In genomic region chr2:72827999-72828646, GRCh38 we compare ENCODE assay signal across 15 cellular contexts. TPM values are rescaled to one million over a fixed set of nuclear protein-coding genes. Genes with fewer than 3 reads are reported as not detected.
A peak's percentile ranks its signal among the peaks of the same experiment; 100 is the strongest.
DNase-seq lines count a peak whose midpoint lies in the region; ATAC-seq, FAIRE-seq and TF ChIP-seq lines count a peak whose summit lies in the region.
"Had no signal": no experiment of that assay in that cellular context is flagged by ENCODE, and none has a peak within 500 bp of the region (broad histone marks: within the 10 kb centered on the region; RNA-seq: fewer than 3 reads in every experiment).

No MANE protein-coding gene starts in this region.

- TF ChIP-seq EP300 in ovary (IDR thresholded peaks at IDR 0.05) (no peak), esophagus muscularis mucosa (IDR thresholded peaks at IDR 0.05) (no peak)

- H3K27ac ChIP-seq in brain microvascular endothelial cell (no peak overlapping the region), ovary (no peak overlapping the region), esophagus muscularis mucosa (replicated peaks in 1 of 4) (no peak overlapping the region)
- H3K27ac ChIP-seq: thoracic aorta had no signal

- H3K36me3 ChIP-seq in brain microvascular endothelial cell (replicated peaks) (no peaks in the 10 kb centered on the region), ovary (no peaks in the 10 kb centered on the region), esophagus muscularis mucosa (no peaks in the 10 kb centered on the region)
- H3K36me3 ChIP-seq: thoracic aorta had no signal

- intact Hi-C loops in ovary (cut with DNase I) (no loop called here), esophagus muscularis mucosa (cut with DNase I) (no loop called here)

- H3K4me3 ChIP-seq in brain microvascular endothelial cell (ENCODE audit: low read depth, low read length) (no peak overlapping the region), ovary (no peak overlapping the region), esophagus muscularis mucosa (no peak overlapping the region)
- H3K4me3 ChIP-seq: thoracic aorta had no signal

- DNase-seq in AG08395 (ENCODE audit: low spot score) (peak; percentile 19), HT1080 (ENCODE audit: low read depth) (peak; percentile 32), brain microvascular endothelial cell (peak; percentile 36), kidney tubule cell (ENCODE audit: low spot score) (peak; percentile 29), ovary (no peak), esophagus muscularis mucosa (ENCODE audit: extremely low spot score) (no peak), omental fat pad (ENCODE audit: low spot score) (no peak), RCC 7860 (ENCODE audit: low spot score) (no peak)
- DNase-seq: activated naive CD8-positive, alpha-beta T cell treated with anti-CD3 and anti-CD28 coated beads for 36 hours; CD4-positive, alpha-beta memory T cell; effector memory CD4-positive, alpha-beta T cell; NCI-H510A treated with DMSO at 0.1 percent for 48 hours; right cardiac atrium; T-cell had no signal

- no peak for FAIRE-seq in RCC 7860 (lab: Jason Lieb, UNC)

- H3K9me3 ChIP-seq in ovary, result no peaks in the 10 kb centered on the region
- H3K9me3 ChIP-seq in esophagus muscularis mucosa, result no peaks in the 10 kb centered on the region
- H3K9me3 ChIP-seq: thoracic aorta had no signal

- in situ Hi-C loops in brain microvascular endothelial cell (cut with HindIII; ENCODE audit: low pct_ligation_motif_present, low sequenced_read_pairs), result no loop called here

- H3K27me3 ChIP-seq in brain microvascular endothelial cell (replicated peaks), result no peaks in the 10 kb centered on the region
- H3K27me3 ChIP-seq in ovary, result no peaks in the 10 kb centered on the region
- H3K27me3 ChIP-seq in esophagus muscularis mucosa, result no peaks in the 10 kb centered on the region

- no peak for ATAC-seq in omental fat pad (ENCODE audit: low FRiP score)
- ATAC-seq: right cardiac atrium, T-cell had no signal

- TF ChIP-seq POLR2A in ovary (IDR thresholded peaks at IDR 0.05), result no peak
- TF ChIP-seq POLR2A in esophagus muscularis mucosa (IDR thresholded peaks at IDR 0.05; ENCODE audit: low read depth), result no peak

- no peak for TF ChIP-seq CTCF in brain microvascular endothelial cell (IDR thresholded peaks at IDR 0.05; ENCODE audit: low read depth, low read length, missing control alignments)
- TF ChIP-seq CTCF in ovary (IDR thresholded peaks at IDR 0.05), result no peak
- TF ChIP-seq CTCF in esophagus muscularis mucosa (IDR thresholded peaks at IDR 0.05), result no peak
- TF ChIP-seq CTCF in omental fat pad (IDR thresholded peaks at IDR 0.05), result no peak

- peaks cover 6% of the 10 kb centered on the region for H3K4me1 ChIP-seq in ovary (ENCODE audit: insufficient read depth)
- peaks cover 8 to 22% (median 19%) of the 10 kb centered on the region in 4 donors for H3K4me1 ChIP-seq in esophagus muscularis mucosa

- WGBS in ovary, 3 donors, result 33 to 40% (median 34%) methylated on average over 5 of the region's 5 CpGs
- 54% methylated on average over 5 of the region's 5 CpGs for WGBS in esophagus muscularis mucosa

RNA-seq across cellular contexts. Expression of gene EXOC6B, which starts 2.3 kb away (rescaled TPM):
- 5.1 and 6.8 TPM in 2 replicates for total RNA-seq in HT1080 (2014; rRNA removed; shearing (Covaris generic))
- polyA plus RNA-seq in HT1080 (2015; cell fraction: cytosol; rRNA removed), result 4.7 and 5.8 TPM in 2 replicates
- 12.4 and 14.4 TPM in 2 replicates for polyA plus RNA-seq in HT1080 (2015; cell fraction: nucleus; rRNA removed)
- 10 to 100 TPM; 24.0 to 84.9 (median 67.8) TPM for total RNA-seq in ovary
- 10 to 100 TPM; 11.9 to 21.5 TPM for polyA plus RNA-seq in ovary
- total RNA-seq in esophagus muscularis mucosa, result 10 to 100 TPM; 24.5 to 45.9 (median 37.4) TPM
- total RNA-seq in omental fat pad, result 10 to 100 TPM; 25.6 to 38.3 (median 30.1) TPM

RNA-seq across cellular contexts. Expression of gene SPR, which starts 59.1 kb away (rescaled TPM):
- total RNA-seq in HT1080 (2014; rRNA removed; shearing (Covaris generic)), result 62.4 and 64.4 TPM in 2 replicates
- polyA plus RNA-seq in HT1080 (2015; cell fraction: cytosol; rRNA removed), result 43.3 and 48.2 TPM in 2 replicates
- 24.9 and 26.2 TPM in 2 replicates for polyA plus RNA-seq in HT1080 (2015; cell fraction: nucleus; rRNA removed)
- total RNA-seq in ovary (10 to 100 TPM in 6 of 7 donors, 1 to 10 TPM in 1; 9.3 to 36.2 (median 18.5) TPM), esophagus muscularis mucosa (10 to 100 TPM; 30.3 to 57.0 (median 50.3) TPM), omental fat pad (10 to 100 TPM; 24.3 to 54.3 (median 42.8) TPM)
- polyA plus RNA-seq in ovary, result 10 to 100 TPM; 11.9 to 26.1 TPM
- total RNA-seq: CD4-positive, alpha-beta memory T cell had no signal

Comparison
In these comparisons a context has a peak if more than half of its experiments do, and no peak if none do; other contexts are left out.
1. DNase-seq: peak in AG08395 (single experiment), HT1080 (single experiment), brain microvascular endothelial cell (single experiment) and kidney tubule cell (single experiment); none in ovary (0 of 5), esophagus muscularis mucosa (single experiment), omental fat pad (single experiment) and RCC 7860 (single experiment).